ENCODE assay signal across 8 cellular contexts in genomic region chr22:29700949-29701927, GRCh38. TPM values are rescaled to one million over a fixed set of nuclear protein-coding genes. Genes with fewer than 3 reads are reported as not detected.
DNase-seq lines count a peak whose midpoint lies in the region; ATAC-seq lines count a peak whose summit lies in the region.

No MANE protein-coding gene starts in this region.

- no peak for ATAC-seq in sciatic nerve

- peak; percentile 63 for DNase-seq in NCI-H510A treated with DMSO at 0.1 percent for 48 hours (lab: John Stamatoyannopoulos, UW)
- DNase-seq in NCI-H510A (lab: John Stamatoyannopoulos, UW) = no peak
- DNase-seq in M059J (ENCODE audit: low read depth) = peak; percentile 73
- peak; percentile 26 for DNase-seq in activated CD4-positive, alpha-beta T cell treated with anti-CD3 and anti-CD28 coated beads for 48 hours
- DNase-seq in left kidney (ENCODE audit: low read depth, low spot score) = peak; percentile 67
- DNase-seq in activated gamma-delta T cell treated with Interleukin-2 at 50 U/mL for 16 hours = no peak
- no peak for DNase-seq in T-helper 9 cell
- DNase-seq in sciatic nerve (ENCODE audit: low spot score) = no peak

- intact Hi-C loops in sciatic nerve (cut with DNase I) = no loop called here

RNA-seq across cellular contexts. Expression of gene CABP7, which starts 18.6 kb away (rescaled TPM):
- total RNA-seq in M059J (2014; rRNA removed; shearing (Covaris generic)) = 0.52 and 1.7 TPM in 2 replicates
- total RNA-seq in sciatic nerve = not detected

Comparison
In these comparisons a context has a peak if more than half of its experiments do, and no peak if none do; other contexts are left out.
1. DNase-seq: peak in NCI-H510A treated with DMSO at 0.1 percent for 48 hours (single experiment), M059J (single experiment), activated CD4-positive, alpha-beta T cell treated with anti-CD3 and anti-CD28 coated beads for 48 hours (single experiment) and left kidney (single experiment); none in NCI-H510A (single experiment), activated gamma-delta T cell treated with Interleukin-2 at 50 U/mL for 16 hours (single experiment), T-helper 9 cell (single experiment) and sciatic nerve (single experiment).